In genomic region chr11:69427906-69428880, GRCh38 we compare ENCODE assay signal across 21 cellular contexts. TPM values are rescaled to one million over a fixed set of nuclear protein-coding genes. Genes with fewer than 3 reads are reported as not detected.
A peak's percentile ranks its signal among the peaks of the same experiment; 100 is the strongest.
DNase-seq lines count a peak whose midpoint lies in the region; ATAC-seq, FAIRE-seq and TF ChIP-seq lines count a peak whose summit lies in the region.
"Had no signal": no experiment of that assay in that cellular context is flagged by ENCODE, and none has a peak within 500 bp of the region (broad histone marks: within the 10 kb centered on the region; RNA-seq: fewer than 3 reads in every experiment).

No MANE protein-coding gene starts in this region.

- H3K4me3 ChIP-seq in heart right ventricle (no peak overlapping the region), HepG2 (replicated peaks in 1 of 3; ENCODE audit: insufficient read depth in 1 of 3, low read depth in 2 of 3, low read length in 3 of 3) (no peak overlapping the region), trophoblast cell (ENCODE audit: low read depth, low read length) (no peak overlapping the region), gastrocnemius medialis (no peak overlapping the region)
- H3K4me3 ChIP-seq: BLaER1, SJSA1 had no signal

- no peak overlapping the region for H4K12ac ChIP-seq in trophoblast cell (ENCODE audit: low read depth, low read length)

- no peak overlapping the region for H2AFZ ChIP-seq in HepG2 (ENCODE audit: low read length)
- H2AFZ ChIP-seq in trophoblast cell (ENCODE audit: insufficient read depth, low read length, poor library complexity), result no peak overlapping the region

- H2BK120ac ChIP-seq in trophoblast cell (ENCODE audit: insufficient read depth, low read length, poor library complexity), result no peak overlapping the region

- H4K20me1 ChIP-seq in HepG2 (ENCODE audit: insufficient read depth, low read length), result no peaks in the 10 kb centered on the region
- H4K20me1 ChIP-seq: BLaER1 had no signal

- H3K18ac ChIP-seq in trophoblast cell (ENCODE audit: low read length), result no peak overlapping the region

- H3K27me3 ChIP-seq in heart right ventricle (no peaks in the 10 kb centered on the region), HepG2 (ENCODE audit: control insufficient read depth in 1 of 2, insufficient read depth in 2 of 2, low read length in 2 of 2) (no peaks in the 10 kb centered on the region), trophoblast cell (ENCODE audit: insufficient read depth, low read length) (no peaks in the 10 kb centered on the region), gastrocnemius medialis (peaks cover 0 to 7% (median 3%) of the 10 kb centered on the region in 3 donors)
- H3K27me3 ChIP-seq: BLaER1, SJSA1 had no signal

- H3K79me2 ChIP-seq in HepG2 (ENCODE audit: insufficient read depth, low read length) (no peaks in the 10 kb centered on the region), trophoblast cell (ENCODE audit: control insufficient read depth, insufficient read depth, low read length, poor library complexity) (no peaks in the 10 kb centered on the region)

- no peak overlapping the region for H3K9ac ChIP-seq in HepG2 (ENCODE audit: insufficient read depth, low read depth, low read length)
- H3K9ac ChIP-seq in trophoblast cell (ENCODE audit: low read length), result no peak overlapping the region
- H3K9ac ChIP-seq: BLaER1 had no signal

- no peak overlapping the region for H3K23ac ChIP-seq in trophoblast cell (ENCODE audit: low read length)

- no peaks in the 10 kb centered on the region for H3K79me1 ChIP-seq in trophoblast cell (ENCODE audit: low read length)

- no peak for TF ChIP-seq CTCF in heart right ventricle (IDR thresholded peaks at IDR 0.05)
- no peak for TF ChIP-seq CTCF in HepG2 (CRISPR knock-in tag; IDR thresholded peaks at IDR 0.05)
- TF ChIP-seq CTCF in gastrocnemius medialis (IDR thresholded peaks at IDR 0.05 in 4 of 5, conservative IDR thresholded peaks at IDR 0.05 in 1 of 5), result no peak

- no peak overlapping the region for H3K14ac ChIP-seq in trophoblast cell (ENCODE audit: low read length)

- H3K4me1 ChIP-seq in heart right ventricle, result no peaks in the 10 kb centered on the region
- H3K4me1 ChIP-seq in HepG2 (ENCODE audit: insufficient read depth, low read length), result peaks cover 66% of the 10 kb centered on the region
- H3K4me1 ChIP-seq in trophoblast cell (ENCODE audit: control insufficient read depth in 1 of 2, insufficient read depth in 2 of 2, low read length in 2 of 2), result peaks cover 0 to 5% of the 10 kb centered on the region in 2 experiments
- no peaks in the 10 kb centered on the region for H3K4me1 ChIP-seq in gastrocnemius medialis

- no peak overlapping the region for H4K8ac ChIP-seq in trophoblast cell (ENCODE audit: low read depth, low read length)

- no peak for ATAC-seq in left ventricle myocardium superior
- no peak for ATAC-seq in heart right ventricle
- ATAC-seq in HepG2, result peak; percentile 7; the same call in 2 of the 3 replicates
- ATAC-seq in gastrocnemius medialis, result no peak
- ATAC-seq: HCT116 had no signal

- H3K27ac ChIP-seq in heart right ventricle, result no peak overlapping the region
- peak overlapping the region; percentile 12 for H3K27ac ChIP-seq in HepG2 (ENCODE audit: extremely low read length, insufficient read depth, low read length)
- H3K27ac ChIP-seq in trophoblast cell (ENCODE audit: low read depth, low read length), result no peak overlapping the region
- H3K27ac ChIP-seq in gastrocnemius medialis, result no peak overlapping the region
- H3K27ac ChIP-seq: BLaER1, RWPE1, SJSA1 had no signal

- H3K36me3 ChIP-seq in heart right ventricle (no peaks in the 10 kb centered on the region), HepG2 (replicated peaks in 1 of 2; ENCODE audit: control insufficient read depth in 1 of 2, insufficient read depth in 2 of 2, low read length in 2 of 2) (no peaks in the 10 kb centered on the region), trophoblast cell (ENCODE audit: control insufficient read depth in 1 of 2, insufficient read depth in 2 of 2, low read length in 2 of 2) (no peaks in the 10 kb centered on the region), gastrocnemius medialis (no peaks in the 10 kb centered on the region)
- H3K36me3 ChIP-seq: BLaER1, SJSA1 had no signal

- 88% methylated on average over 19 of the region's 19 CpGs for WGBS in heart right ventricle, 2 donors
- 65% methylated on average over 13 of the region's 19 CpGs for WGBS in HepG2 (ENCODE audit: low lambda C conversion rate)
- WGBS in trophoblast cell (ENCODE audit: extremely low coverage, insufficient coverage, insufficient read length), result no CpG with 5 or more reads among the region's 19 CpGs

- CTCF ChIA-PET in HepG2 (lab: Yijun Ruan, JAX; ENCODE audit: low intra/inter-chr PET ratio, low total read pairs), result no interaction called here

- in situ Hi-C loops in HepG2 (cut with HindIII; ENCODE audit: extremely low pct_ligation_motif_present, low pct_unique_long_range_greater_than_20kb) (loop anchor here (25.0 kb wide), 1 partner anchor 209 kb away; the partner anchor contains the start of gene CCND1), gastrocnemius medialis (cut with MboI; ENCODE audit: low sequenced_read_pairs in 4 of 4) (no loop called here)

- H2BK5ac ChIP-seq in trophoblast cell (ENCODE audit: low read depth, low read length, poor library complexity), result no peak overlapping the region

- H3K4me2 ChIP-seq in HepG2 (ENCODE audit: low read depth, low read length) (peak overlapping the region; percentile 66), trophoblast cell (ENCODE audit: low read length) (no peak overlapping the region)
- H3K4me2 ChIP-seq: BLaER1 had no signal

- H2BK12ac ChIP-seq in trophoblast cell (ENCODE audit: low read length), result peak overlapping the region; percentile 17

- peaks cover 0 to 18% (median 6%) of the 10 kb centered on the region in 11 donors for H3K9me3 ChIP-seq in heart right ventricle
- peaks cover 7% of the 10 kb centered on the region for H3K9me3 ChIP-seq in HepG2 (ENCODE audit: low read length)
- no peaks in the 10 kb centered on the region for H3K9me3 ChIP-seq in trophoblast cell (ENCODE audit: insufficient read depth, low read depth, low read length)
- peaks cover 0 to 5% (median 0%) of the 10 kb centered on the region in 3 donors for H3K9me3 ChIP-seq in gastrocnemius medialis

- intact Hi-C loops in left ventricle myocardium superior (cut with micrococcal nuclease), result no loop called here
- intact Hi-C loops in heart right ventricle (cut with DNase I), result no loop called here
- intact Hi-C loops in HepG2 (cut with micrococcal nuclease; ENCODE audit: unreplicated experiment), result loop anchor here (1.0 to 5.0 kb wide), 3 partner anchors 30 to 306 kb away; no protein-coding TSS in a partner anchor
- intact Hi-C loops in gastrocnemius medialis (cut with DNase I; ENCODE audit: low total_unique reads), result no loop called here

- no peak for FAIRE-seq in HepG2 (lab: Jason Lieb, UNC)
- FAIRE-seq: GM12891, GM19239 had no signal

- TF ChIP-seq RAD21 in HepG2 (CRISPR knock-in tag; IDR thresholded peaks at IDR 0.05), result no peak

- H3K4ac ChIP-seq in trophoblast cell (ENCODE audit: low read depth, low read length), result no peak overlapping the region

- no peak for TF ChIP-seq EP300 in HepG2 (IDR thresholded peaks at IDR 0.05; ENCODE audit: low read depth in 2 of 2, low read length in 2 of 2)
- TF ChIP-seq EP300 in HepG2 (CRISPR knock-in tag; IDR thresholded peaks at IDR 0.05; ENCODE audit: borderline replicate concordance), result no peak

- H4K91ac ChIP-seq in trophoblast cell (ENCODE audit: low read depth, low read length), result no peak overlapping the region

- no peak for TF ChIP-seq POLR2A in HepG2 (IDR thresholded peaks at IDR 0.05; ENCODE audit: insufficient read depth in 1 of 2, low read depth in 2 of 2, low read length in 2 of 2)
- no peak for TF ChIP-seq POLR2A in gastrocnemius medialis (IDR thresholded peaks at IDR 0.05)

- BruUV-seq in HepG2 (replicated peaks; lab: Mats Ljungman, UMichigan), result no TSS peak

- DNase-seq in left ventricle myocardium superior (peak; percentile 16), heart right ventricle (no peak), HepG2 (ENCODE audit: low spot score) (no peak), trophoblast cell (no peak), COLO829 (ENCODE audit: low spot score) (no peak), gastrocnemius medialis (no peak), DMS 273 treated with DMSO at 0.1 percent for 48 hours (lab: John Stamatoyannopoulos, UW) (no peak), LoVo (ENCODE audit: low spot score) (no peak)
- DNase-seq: CD4-positive, alpha-beta memory T cell; GOT3; KG1; NCI-H187 treated with DMSO at 0.1 percent for 48 hours; NCI-H345; NCI-H524 treated with DMSO at 0.1 percent for 48 hours had no signal

- H2AK5ac ChIP-seq in trophoblast cell (ENCODE audit: low read length), result no peak overlapping the region

- POLR2A ChIA-PET in HepG2 (lab: Yijun Ruan, JAX), result interaction anchor here (1.0 kb wide), 1 partner anchor 41 kb away, joined by 3 read pairs; no protein-coding TSS in a partner anchor

TF ChIP-seq in HepG2, 621 proteins besides CTCF, POLR2A, EP300 and RAD21 (continues in another document):
- no peak for TF ChIP-seq PHF20 (CRISPR knock-in tag; IDR thresholded peaks at IDR 0.05)

RNA-seq across cellular contexts. Expression of gene LINC01488, which starts 53.3 kb away (rescaled TPM):
- not detected for total RNA-seq in left ventricle myocardium superior
- total RNA-seq in heart right ventricle, result under 1 TPM in 6 of 10 donors, not detected in 4; 0.12 to 0.23 (median 0.15) TPM
- under 1 TPM; 0.03 to 0.59 TPM for polyA plus RNA-seq in heart right ventricle
- 0.14 and 0.58 TPM in 2 replicates for total RNA-seq in HepG2 (2016; rRNA removed; fragmentation: Illumina TruSeq; extraction: Trizol)
- total RNA-seq in HepG2 (2016; cell fraction: cytosol; rRNA removed; fragmentation: Illumina TruSeq; extraction: Trizol; ENCODE audit: low read depth), result 0.10 and 0.18 TPM in 2 replicates
- total RNA-seq in HepG2 (2016; cell fraction: insoluble cytoplasmic fraction; rRNA removed; fragmentation: Illumina TruSeq; extraction: Trizol), result 0.09 and 0.74 TPM in 2 replicates
- total RNA-seq in HepG2 (2016; cell fraction: membrane; rRNA removed; fragmentation: Illumina TruSeq; extraction: Trizol), result 0.17 and 0.31 TPM in 2 replicates
- total RNA-seq in HepG2 (2016; cell fraction: nucleus; rRNA removed; fragmentation: Illumina TruSeq; extraction: Trizol), result 0.47 and 1.4 TPM in 2 replicates
- polyA plus RNA-seq in HepG2 (2011; rRNA removed), result 0.13 and 0.26 TPM in 2 replicates
- 0.11 TPM in 1 of 2 replicates, not detected in the other for polyA plus RNA-seq in HepG2 (2011; cell fraction: cytosol; rRNA removed)
- 0.31 and 1.3 TPM in 2 replicates for polyA plus RNA-seq in HepG2 (2011; cell fraction: nucleus; rRNA removed)
- 0.04 TPM in 1 of 2 replicates, not detected in the other for polyA plus RNA-seq in HepG2 (2012)
- polyA plus RNA-seq in HepG2 (2016; cell fraction: cytosol; fragmentation: Illumina TruSeq; extraction: Trizol; ENCODE audit: low read depth), result 0.09 and 0.12 TPM in 2 replicates
- 0.21 and 0.39 TPM in 2 replicates for polyA plus RNA-seq in HepG2 (2016; cell fraction: insoluble cytoplasmic fraction; fragmentation: Illumina TruSeq; extraction: Trizol; ENCODE audit: low read depth)
- polyA plus RNA-seq in HepG2 (2016; cell fraction: membrane; fragmentation: Illumina TruSeq; extraction: Trizol; ENCODE audit: low read depth), result 0.22 TPM in 2 replicates
- polyA plus RNA-seq in HepG2 (2016; cell fraction: nucleus; fragmentation: Illumina TruSeq; extraction: Trizol; ENCODE audit: insufficient read depth, low read depth), result 1.7 and 3.1 TPM in 2 replicates
- 0.16 TPM in 1 of 2 replicates, not detected in the other for polyA minus RNA-seq in HepG2 (2011; rRNA and poly(A)+ RNA removed; ENCODE audit: low replicate concordance)
- polyA minus RNA-seq in HepG2 (2011; cell fraction: cytosol; rRNA and poly(A)+ RNA removed), result not detected in 2 replicates
- polyA minus RNA-seq in HepG2 (2011; cell fraction: nucleus; rRNA and poly(A)+ RNA removed), result 0.12 and 0.39 TPM in 2 replicates
- polyA plus RNA-seq in trophoblast cell (2013), result 0.05 and 0.08 TPM in 2 replicates
- total RNA-seq in gastrocnemius medialis, result not detected
- total RNA-seq: A673; CD4-positive, alpha-beta memory T cell had no signal
- polyA plus RNA-seq: CD4-positive, alpha-beta memory T cell had no signal
